ENCODE assay signal across 9 cellular contexts in genomic region chr12:67433393-67434175, GRCh38.
A peak's percentile ranks its signal among the peaks of the same experiment; 100 is the strongest.
DNase-seq lines count a peak whose midpoint lies in the region; ATAC-seq and TF ChIP-seq lines count a peak whose summit lies in the region.
"Had no signal": no experiment of that assay in that cellular context is flagged by ENCODE, and none has a peak within 500 bp of the region (broad histone marks: within the 10 kb centered on the region; RNA-seq: fewer than 3 reads in every experiment).

No MANE protein-coding gene starts in this region.

- no peak for TF ChIP-seq CTCF in colonic mucosa (IDR thresholded peaks at IDR 0.05)

- no peaks in the 10 kb centered on the region for H3K36me3 ChIP-seq in colonic mucosa

- DNase-seq in DMS53 (lab: John Stamatoyannopoulos, UW) (peak; percentile 37), colonic mucosa (no peak), dermis blood vessel endothelial cell (no peak), hypothalamus (lab: John Stamatoyannopoulos, UW) (no peak), T-helper 2 cell (no peak)
- DNase-seq: activated T-cell treated with anti-CD3 and anti-CD28 coated beads for 4 hours had no signal

- peak overlapping the region; percentile 69 for H3K27ac ChIP-seq in colonic mucosa

- peaks cover 10% of the 10 kb centered on the region for H3K4me1 ChIP-seq in colonic mucosa

- H3K9me3 ChIP-seq in colonic mucosa, result no peaks in the 10 kb centered on the region

- H3K27me3 ChIP-seq in colonic mucosa, result no peaks in the 10 kb centered on the region

- no peak overlapping the region for H3K4me3 ChIP-seq in colonic mucosa

- ATAC-seq in GM21367 (IDR thresholded peaks at IDR 0.05; ENCODE audit: unreplicated experiment) (peak; percentile 79), HG03432 (IDR thresholded peaks at IDR 0.05; ENCODE audit: unreplicated experiment) (peak; percentile 87), HG03439 (IDR thresholded peaks at IDR 0.05; ENCODE audit: unreplicated experiment) (no peak)

- H3K9ac ChIP-seq in colonic mucosa (ENCODE audit: low read depth in 2 of 2, low read length in 2 of 2), result no peak overlapping the region

- intact Hi-C loops in colonic mucosa (cut with DNase I), result no loop called here
